In genomic region chr19:10420444-10421239, GRCh38 we compare ENCODE assay signal across 1 cellular context.
A peak's percentile ranks its signal among the peaks of the same experiment; 100 is the strongest.
TF ChIP-seq lines count a peak whose summit lies in the region.

Gene PDE4A (plus strand): TSS chr19:10420538. CDS start chr19:10420765, 227 bp downstream.

TF ChIP-seq in K562, 482 proteins besides CTCF, POLR2A, EP300 and RAD21 (continued from another document and continues in another):
- TF ChIP-seq, protein P1, sequence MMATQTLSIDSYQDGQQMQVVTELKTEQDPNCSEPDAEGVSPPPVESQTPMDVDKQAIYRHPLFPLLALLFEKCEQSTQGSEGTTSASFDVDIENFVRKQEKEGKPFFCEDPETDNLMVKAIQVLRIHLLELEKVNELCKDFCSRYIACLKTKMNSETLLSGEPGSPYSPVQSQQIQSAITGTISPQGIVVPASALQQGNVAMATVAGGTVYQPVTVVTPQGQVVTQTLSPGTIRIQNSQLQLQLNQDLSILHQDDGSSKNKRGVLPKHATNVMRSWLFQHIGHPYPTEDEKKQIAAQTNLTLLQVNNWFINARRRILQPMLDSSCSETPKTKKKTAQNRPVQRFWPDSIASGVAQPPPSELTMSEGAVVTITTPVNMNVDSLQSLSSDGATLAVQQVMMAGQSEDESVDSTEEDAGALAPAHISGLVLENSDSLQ (IDR thresholded peaks at IDR 0.05): no peak
- no peak for TF ChIP-seq ARHGAP35 (IDR thresholded peaks at IDR 0.05; ENCODE audit: partially characterized antibody)
- peak; percentile 67 for TF ChIP-seq CXXC5 (CRISPR knock-in tag; IDR thresholded peaks at IDR 0.05)
- TF ChIP-seq MAFK (IDR thresholded peaks at IDR 0.05; ENCODE audit: low read length): no peak
- no peak for TF ChIP-seq SREBF1 (IDR thresholded peaks at IDR 0.05; ENCODE audit: borderline replicate concordance, low read depth, low read length)
- TF ChIP-seq ILK (tag; IDR thresholded peaks at IDR 0.05; ENCODE audit: borderline replicate concordance, low read depth): no peak
- TF ChIP-seq ZNF121 (CRISPR knock-in tag; conservative IDR thresholded peaks at IDR 0.05): no peak
- no peak for TF ChIP-seq ZNF639 (CRISPR knock-in tag; conservative IDR thresholded peaks at IDR 0.05 in 1 of 2, IDR thresholded peaks at IDR 0.05 in 1 of 2)
- TF ChIP-seq, protein P2, sequence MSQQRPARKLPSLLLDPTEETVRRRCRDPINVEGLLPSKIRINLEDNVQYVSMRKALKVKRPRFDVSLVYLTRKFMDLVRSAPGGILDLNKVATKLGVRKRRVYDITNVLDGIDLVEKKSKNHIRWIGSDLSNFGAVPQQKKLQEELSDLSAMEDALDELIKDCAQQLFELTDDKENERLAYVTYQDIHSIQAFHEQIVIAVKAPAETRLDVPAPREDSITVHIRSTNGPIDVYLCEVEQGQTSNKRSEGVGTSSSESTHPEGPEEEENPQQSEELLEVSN (IDR thresholded peaks at IDR 0.05; ENCODE audit: borderline replicate concordance in 1 of 2, extremely low read depth in 1 of 2, insufficient read depth in 1 of 2, insufficient read length in 1 of 2, low read depth in 1 of 2, low read length in 1 of 2, poor library complexity in 1 of 2, severe bottlenecking in 1 of 2): peak; percentile 20 to 84
- no peak for TF ChIP-seq TBL1XR1 (IDR thresholded peaks at IDR 0.05; ENCODE audit: low read length in 2 of 2)
- no peak for TF ChIP-seq NELFE (IDR thresholded peaks at IDR 0.05; ENCODE audit: insufficient read depth, insufficient read length)
- no peak for TF ChIP-seq BRF1 (IDR thresholded peaks at IDR 0.05; ENCODE audit: borderline replicate concordance, extremely low read depth, insufficient read length)
- no peak for TF ChIP-seq RBM34 (IDR thresholded peaks at IDR 0.05; ENCODE audit: borderline replicate concordance, insufficient read depth, low read length)
- TF ChIP-seq ZNF133 (CRISPR knock-in tag; IDR thresholded peaks at IDR 0.05): no peak
- no peak for TF ChIP-seq ZNF507 (tag; conservative IDR thresholded peaks at IDR 0.05)
- peak; percentile 46 for TF ChIP-seq CHD1 (IDR thresholded peaks at IDR 0.05; ENCODE audit: low read length)
- peak; percentile 10; the same call in 1 of the 2 replicates for TF ChIP-seq MBD2 (IDR thresholded peaks at IDR 0.05; ENCODE audit: borderline replicate concordance, low read depth)
- TF ChIP-seq ZBTB17 (CRISPR knock-in tag; IDR thresholded peaks at IDR 0.05): no peak
- no peak for TF ChIP-seq ASH1L (IDR thresholded peaks at IDR 0.05; ENCODE audit: borderline replicate concordance, low read depth, partially characterized antibody)
- TF ChIP-seq RUNX1 (IDR thresholded peaks at IDR 0.05; ENCODE audit: low read depth): no peak
- TF ChIP-seq, protein P3, sequence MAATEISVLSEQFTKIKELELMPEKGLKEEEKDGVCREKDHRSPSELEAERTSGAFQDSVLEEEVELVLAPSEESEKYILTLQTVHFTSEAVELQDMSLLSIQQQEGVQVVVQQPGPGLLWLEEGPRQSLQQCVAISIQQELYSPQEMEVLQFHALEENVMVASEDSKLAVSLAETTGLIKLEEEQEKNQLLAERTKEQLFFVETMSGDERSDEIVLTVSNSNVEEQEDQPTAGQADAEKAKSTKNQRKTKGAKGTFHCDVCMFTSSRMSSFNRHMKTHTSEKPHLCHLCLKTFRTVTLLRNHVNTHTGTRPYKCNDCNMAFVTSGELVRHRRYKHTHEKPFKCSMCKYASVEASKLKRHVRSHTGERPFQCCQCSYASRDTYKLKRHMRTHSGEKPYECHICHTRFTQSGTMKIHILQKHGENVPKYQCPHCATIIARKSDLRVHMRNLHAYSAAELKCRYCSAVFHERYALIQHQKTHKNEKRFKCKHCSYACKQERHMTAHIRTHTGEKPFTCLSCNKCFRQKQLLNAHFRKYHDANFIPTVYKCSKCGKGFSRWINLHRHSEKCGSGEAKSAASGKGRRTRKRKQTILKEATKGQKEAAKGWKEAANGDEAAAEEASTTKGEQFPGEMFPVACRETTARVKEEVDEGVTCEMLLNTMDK (IDR thresholded peaks at IDR 0.05; ENCODE audit: borderline replicate concordance, insufficient read depth, low read depth, low read length, poor library complexity, severe bottlenecking): peak; percentile 82
- TF ChIP-seq ZNF695 (CRISPR knock-in tag; IDR thresholded peaks at IDR 0.05): no peak
- no peak for TF ChIP-seq PTBP1 (IDR thresholded peaks at IDR 0.05; ENCODE audit: low read depth, low read length)
- TF ChIP-seq GTF2E2 (tag; IDR thresholded peaks at IDR 0.05): no peak
- no peak for TF ChIP-seq POLR2AphosphoS2 (IDR thresholded peaks at IDR 0.05; ENCODE audit: low read length)
- no peak for TF ChIP-seq GABPA (tag; conservative IDR thresholded peaks at IDR 0.05; ENCODE audit: low read depth)
- no peak for TF ChIP-seq SMARCA5 (IDR thresholded peaks at IDR 0.05)
- TF ChIP-seq POLR3A (IDR thresholded peaks at IDR 0.05; ENCODE audit: borderline replicate concordance, extremely low read depth, insufficient read depth, insufficient read length): no peak
- TF ChIP-seq, protein P4, sequence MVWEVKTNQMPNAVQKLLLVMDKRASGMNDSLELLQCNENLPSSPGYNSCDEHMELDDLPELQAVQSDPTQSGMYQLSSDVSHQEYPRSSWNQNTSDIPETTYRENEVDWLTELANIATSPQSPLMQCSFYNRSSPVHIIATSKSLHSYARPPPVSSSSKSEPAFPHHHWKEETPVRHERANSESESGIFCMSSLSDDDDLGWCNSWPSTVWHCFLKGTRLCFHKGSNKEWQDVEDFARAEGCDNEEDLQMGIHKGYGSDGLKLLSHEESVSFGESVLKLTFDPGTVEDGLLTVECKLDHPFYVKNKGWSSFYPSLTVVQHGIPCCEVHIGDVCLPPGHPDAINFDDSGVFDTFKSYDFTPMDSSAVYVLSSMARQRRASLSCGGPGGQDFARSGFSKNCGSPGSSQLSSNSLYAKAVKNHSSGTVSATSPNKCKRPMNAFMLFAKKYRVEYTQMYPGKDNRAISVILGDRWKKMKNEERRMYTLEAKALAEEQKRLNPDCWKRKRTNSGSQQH (CRISPR knock-in tag; IDR thresholded peaks at IDR 0.05): no peak
- no peak for TF ChIP-seq NFE2 (IDR thresholded peaks at IDR 0.05; ENCODE audit: low read depth)
- TF ChIP-seq SIRT6 (IDR thresholded peaks at IDR 0.05; ENCODE audit: low read depth, low read length): no peak
- TF ChIP-seq GTF2F1 (IDR thresholded peaks at IDR 0.05; ENCODE audit: low read depth, low read length): no peak
- TF ChIP-seq MAFG (tag; conservative IDR thresholded peaks at IDR 0.05): no peak
- TF ChIP-seq NFIC (IDR thresholded peaks at IDR 0.05): no peak
- TF ChIP-seq, protein P5, sequence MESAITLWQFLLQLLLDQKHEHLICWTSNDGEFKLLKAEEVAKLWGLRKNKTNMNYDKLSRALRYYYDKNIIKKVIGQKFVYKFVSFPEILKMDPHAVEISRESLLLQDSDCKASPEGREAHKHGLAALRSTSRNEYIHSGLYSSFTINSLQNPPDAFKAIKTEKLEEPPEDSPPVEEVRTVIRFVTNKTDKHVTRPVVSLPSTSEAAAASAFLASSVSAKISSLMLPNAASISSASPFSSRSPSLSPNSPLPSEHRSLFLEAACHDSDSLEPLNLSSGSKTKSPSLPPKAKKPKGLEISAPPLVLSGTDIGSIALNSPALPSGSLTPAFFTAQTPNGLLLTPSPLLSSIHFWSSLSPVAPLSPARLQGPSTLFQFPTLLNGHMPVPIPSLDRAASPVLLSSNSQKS (CRISPR knock-in tag; IDR thresholded peaks at IDR 0.05): no peak
- TF ChIP-seq TEAD4 (IDR thresholded peaks at IDR 0.05; ENCODE audit: low read length): peak; percentile 76
- no peak for TF ChIP-seq TEAD4 (CRISPR knock-in tag; IDR thresholded peaks at IDR 0.05; ENCODE audit: borderline replicate concordance)
- TF ChIP-seq ZNF707 (CRISPR knock-in tag; conservative IDR thresholded peaks at IDR 0.05): no peak
- TF ChIP-seq NCOA6 (IDR thresholded peaks at IDR 0.05): no peak
- TF ChIP-seq SP1 (CRISPR knock-in tag; IDR thresholded peaks at IDR 0.05): no peak
- TF ChIP-seq ZEB2 (IDR thresholded peaks at IDR 0.05): no peak
- no peak for TF ChIP-seq ZMIZ1 (IDR thresholded peaks at IDR 0.05; ENCODE audit: low read depth in 2 of 2, low read length in 2 of 2)
- TF ChIP-seq, protein P6, sequence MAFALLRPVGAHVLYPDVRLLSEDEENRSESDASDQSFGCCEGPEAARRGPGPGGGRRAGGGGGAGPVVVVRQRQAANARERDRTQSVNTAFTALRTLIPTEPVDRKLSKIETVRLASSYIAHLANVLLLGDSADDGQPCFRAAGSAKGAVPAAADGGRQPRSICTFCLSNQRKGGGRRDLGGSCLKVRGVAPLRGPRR (CRISPR knock-in tag; IDR thresholded peaks at IDR 0.05): no peak
- TF ChIP-seq, protein P7, sequence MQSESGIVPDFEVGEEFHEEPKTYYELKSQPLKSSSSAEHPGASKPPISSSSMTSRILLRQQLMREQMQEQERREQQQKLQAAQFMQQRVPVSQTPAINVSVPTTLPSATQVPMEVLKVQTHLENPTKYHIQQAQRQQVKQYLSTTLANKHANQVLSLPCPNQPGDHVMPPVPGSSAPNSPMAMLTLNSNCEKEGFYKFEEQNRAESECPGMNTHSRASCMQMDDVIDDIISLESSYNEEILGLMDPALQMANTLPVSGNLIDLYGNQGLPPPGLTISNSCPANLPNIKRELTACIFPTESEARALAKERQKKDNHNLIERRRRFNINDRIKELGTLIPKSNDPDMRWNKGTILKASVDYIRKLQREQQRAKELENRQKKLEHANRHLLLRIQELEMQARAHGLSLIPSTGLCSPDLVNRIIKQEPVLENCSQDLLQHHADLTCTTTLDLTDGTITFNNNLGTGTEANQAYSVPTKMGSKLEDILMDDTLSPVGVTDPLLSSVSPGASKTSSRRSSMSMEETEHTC (IDR thresholded peaks at IDR 0.05): no peak
- TF ChIP-seq POLR2B (IDR thresholded peaks at IDR 0.05; ENCODE audit: low read depth, partially characterized antibody): no peak
- TF ChIP-seq ZBTB8A (IDR thresholded peaks at IDR 0.05; ENCODE audit: partially characterized antibody): no peak
- TF ChIP-seq BRCA1 (IDR thresholded peaks at IDR 0.05): no peak
- no peak for TF ChIP-seq BRCA1 (CRISPR knock-in tag; IDR thresholded peaks at IDR 0.05)
- no peak for TF ChIP-seq SMC3 (conservative IDR thresholded peaks at IDR 0.05; ENCODE audit: insufficient read depth, low read depth, low read length)
- TF ChIP-seq NONO (IDR thresholded peaks at IDR 0.05; ENCODE audit: low read depth in 2 of 2, low read length in 1 of 2): peak; percentile 10 to 55; a peak in 2 of 4 replicates
- TF ChIP-seq IFI16 (CRISPR knock-in tag; IDR thresholded peaks at IDR 0.05): no peak
- no peak for TF ChIP-seq ZNF584 (CRISPR knock-in tag; IDR thresholded peaks at IDR 0.05; ENCODE audit: low read depth)
- TF ChIP-seq ZNF444 (CRISPR knock-in tag; IDR thresholded peaks at IDR 0.05): no peak
- TF ChIP-seq WHSC1 (IDR thresholded peaks at IDR 0.05; ENCODE audit: low read length): no peak
- no peak for TF ChIP-seq ZNF146 (CRISPR knock-in tag; IDR thresholded peaks at IDR 0.05; ENCODE audit: unreplicated experiment)
- TF ChIP-seq TGIF2 (CRISPR knock-in tag; IDR thresholded peaks at IDR 0.05): no peak
- no peak for TF ChIP-seq STAT5B (CRISPR knock-in tag; IDR thresholded peaks at IDR 0.05)
- TF ChIP-seq MEF2D (tag; conservative IDR thresholded peaks at IDR 0.05; ENCODE audit: low read depth): no peak
- no peak for TF ChIP-seq RNF219 (CRISPR knock-in tag; IDR thresholded peaks at IDR 0.05)
- TF ChIP-seq PCBP2 (IDR thresholded peaks at IDR 0.05; ENCODE audit: low read depth, low read length, poor library complexity, severe bottlenecking): no peak
- no peak for TF ChIP-seq NCOR1 (IDR thresholded peaks at IDR 0.05)
- TF ChIP-seq NFRKB (IDR thresholded peaks at IDR 0.05; ENCODE audit: low read depth): no peak
- no peak for TF ChIP-seq SMAD1 (IDR thresholded peaks at IDR 0.05; ENCODE audit: low read depth, low read length, partially characterized antibody)
